In genomic region chr7:149317986-149318672, GRCh38 we compare ENCODE assay signal across 1 cellular context.
TF ChIP-seq lines count a peak whose summit lies in the region.

No MANE protein-coding gene starts in this region.

TF ChIP-seq in GM23338, 12 proteins besides CTCF, POLR2A, EP300 and RAD21 (continued from another document):
- no peak for TF ChIP-seq STAT1 (IDR thresholded peaks at IDR 0.05; ENCODE audit: unreplicated experiment)
- no peak for TF ChIP-seq JUNB (IDR thresholded peaks at IDR 0.05; ENCODE audit: unreplicated experiment)
- no peak for TF ChIP-seq REST (IDR thresholded peaks at IDR 0.05; ENCODE audit: unreplicated experiment)
- TF ChIP-seq POLR2AphosphoS5 (IDR thresholded peaks at IDR 0.05; ENCODE audit: low read depth): no peak
- no peak for TF ChIP-seq CREB1 (CRISPR knock-in tag; IDR thresholded peaks at IDR 0.05; ENCODE audit: low read depth)
- TF ChIP-seq ETS1 (IDR thresholded peaks at IDR 0.05): no peak
